In the genomic region with DNA sequence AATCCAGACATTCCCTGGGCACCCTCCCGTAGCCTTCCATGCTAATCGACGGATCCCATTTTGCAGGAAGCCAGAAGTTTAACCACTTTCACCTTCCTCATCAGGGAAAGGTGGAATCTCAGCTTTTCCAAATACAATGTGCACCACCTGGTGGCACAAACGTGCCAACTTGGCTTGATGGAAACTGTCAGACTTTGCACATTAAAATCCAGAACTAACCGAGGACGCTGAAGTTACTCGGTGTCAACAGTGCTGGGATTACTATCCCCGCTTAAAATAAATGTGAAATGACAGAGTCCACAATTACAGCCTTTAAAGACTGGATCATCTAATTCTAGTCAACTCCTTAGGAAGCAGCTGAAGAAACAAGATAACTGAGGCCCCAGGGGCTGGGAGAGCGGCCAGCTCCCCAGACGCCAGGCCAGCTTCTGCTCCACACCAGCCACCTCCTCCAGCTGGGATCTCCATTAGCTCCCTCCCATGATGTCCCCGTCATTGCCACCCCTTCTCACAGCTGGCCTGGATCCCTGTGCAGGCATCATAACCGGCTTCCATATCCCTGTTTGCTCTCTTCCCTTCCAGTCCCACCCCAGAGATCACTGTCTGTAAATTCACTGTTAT, we compare ENCODE assay signal across 8 cellular contexts. TPM values are rescaled to one million over a fixed set of nuclear protein-coding genes. Genes with fewer than 3 reads are reported as not detected.
A peak's percentile ranks its signal among the peaks of the same experiment; 100 is the strongest.
DNase-seq lines count a peak whose midpoint lies in the region; ATAC-seq and TF ChIP-seq lines count a peak whose summit lies in the region.

No MANE protein-coding gene starts in this region.

- TF ChIP-seq POLR2A in erythroblast (IDR thresholded peaks at IDR 0.05; ENCODE audit: low read length) = no peak

- ATAC-seq in omental fat pad (ENCODE audit: low FRiP score) (peak; percentile 60), GM18909 (IDR thresholded peaks at IDR 0.05; ENCODE audit: poor library complexity, unreplicated experiment) (no peak)

- peak overlapping the region; percentile 33 for H3K4me3 ChIP-seq in epithelial cell of proximal tubule (ENCODE audit: low read depth, low read length)

- TF ChIP-seq CTCF in epithelial cell of proximal tubule (conservative IDR thresholded peaks at IDR 0.05; ENCODE audit: low read depth, low read length) (peak; percentile 80), omental fat pad (IDR thresholded peaks at IDR 0.05) (peak in 1 of 3 donors; percentile 12)

- DNase-seq in SIG-M5 treated with dmso at 0.1 percent for 504 hours (lab: John Stamatoyannopoulos, UW; ENCODE audit: unreplicated experiment) = peak; percentile 2
- no peak for DNase-seq in SIG-M5 (lab: John Stamatoyannopoulos, UW)
- peak; percentile 71 to 72 for DNase-seq in SHP77 (lab: John Stamatoyannopoulos, UW)
- DNase-seq in epithelial cell of proximal tubule (ENCODE audit: low read depth) = no peak
- DNase-seq in omental fat pad (ENCODE audit: low spot score) = no peak
- DNase-seq in erythroblast (lab: John Stamatoyannopoulos, UW) = no peak
- no peak for DNase-seq in dermis blood vessel endothelial cell

RNA-seq across cellular contexts. Expression of gene RETREG1, which starts 50.2 kb away (rescaled TPM):
- total RNA-seq in epithelial cell of proximal tubule = 6.4 and 17.5 TPM in 2 replicates
- total RNA-seq in omental fat pad = 10 to 100 TPM; 22.5 to 73.3 (median 43.6) TPM
- 0.19 and 0.51 TPM in 2 replicates for total RNA-seq in dermis blood vessel endothelial cell

Comparison
In these comparisons a context has a peak if more than half of its experiments do, and no peak if none do; other contexts are left out.
1. DNase-seq: peak in SIG-M5 treated with dmso at 0.1 percent for 504 hours (single experiment) and SHP77 (2 of 2); none in SIG-M5 (single experiment), epithelial cell of proximal tubule (single experiment), omental fat pad (single experiment), erythroblast (0 of 2) and dermis blood vessel endothelial cell (single experiment).